Comparison of ENCODE assay signal across 26 cellular contexts in the genomic region with DNA sequence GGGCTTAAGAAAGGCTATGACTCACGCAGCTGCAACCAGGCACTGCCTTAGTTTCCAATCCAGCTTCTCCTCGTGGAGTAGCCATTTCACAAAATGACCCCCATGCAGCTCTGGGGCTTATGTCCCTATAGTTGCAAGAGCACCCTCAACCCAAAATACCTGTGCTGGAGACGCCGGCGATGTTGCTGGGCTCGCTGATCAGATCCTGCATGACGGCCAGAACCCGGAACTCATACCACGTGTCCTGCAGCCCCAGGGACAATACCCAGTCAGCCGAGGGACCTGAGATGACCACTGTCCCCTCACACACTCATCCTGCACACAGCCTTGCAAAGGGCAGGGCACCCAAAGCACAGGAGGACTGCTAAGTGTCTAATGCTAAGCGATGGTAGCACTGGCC.
"Had no signal": no experiment of that assay in that cellular context is flagged by ENCODE, and none has a peak within 500 bp of the region (broad histone marks: within the 10 kb centered on the region; RNA-seq: fewer than 3 reads in every experiment).

No MANE protein-coding gene starts in this region.

- H3K9me3 ChIP-seq: ovary, psoas muscle, right lobe of liver, sigmoid colon, stomach, thoracic aorta, thyroid gland, tibial nerve, upper lobe of left lung, vagina had no signal

- H3K9me3 Mint-ChIP-seq: nephron; neural progenitor cell; stimulated activated effector memory CD8-positive, alpha-beta T cell treated with anti-CD3 and anti-CD28 coated beads, Interleukin-12 subunit alpha, Interleukin-12 subunit beta, amount 100 ng/mL, for 72 hours; stimulated activated naive B cell treated with anti-CD40 and anti-IgM and Interleukin-4, amounts not matched to agents 10 μg/mL and 1 μg/mL and 100 μg/mL, for 72 hours; stimulated activated naive CD8-positive, alpha-beta T cell treated with anti-CD3 and anti-CD28 coated beads, Interleukin-15, Interleukin-2, amounts not matched to agents 100 ng/mL and 50 ng/mL, for 24 hours had no signal

- H3K27ac ChIP-seq: neural progenitor cell, ovary, parathyroid adenoma, psoas muscle, right lobe of liver, sigmoid colon, stomach, thoracic aorta, thyroid gland, tibial nerve, upper lobe of left lung, vagina had no signal

- H3K36me3 Mint-ChIP-seq: stimulated activated naive B cell treated with anti-CD40 and anti-IgM and Interleukin-4, amounts not matched to agents 10 μg/mL and 1 μg/mL and 100 μg/mL, for 72 hours had no signal

- H3K27me3 Mint-ChIP-seq: stimulated activated naive CD8-positive, alpha-beta T cell treated with anti-CD3 and anti-CD28 coated beads, Interleukin-15, Interleukin-2, amounts not matched to agents 100 ng/mL and 50 ng/mL, for 24 hours had no signal

- H3K4me3 ChIP-seq: neural progenitor cell, ovary, psoas muscle, right lobe of liver, sigmoid colon, stomach, thoracic aorta, thyroid gland, tibial nerve, upper lobe of left lung, vagina had no signal

- H3K27me3 ChIP-seq: neural progenitor cell, ovary, right lobe of liver, sigmoid colon, thyroid gland, tibial nerve, upper lobe of left lung, vagina had no signal

- H3K4me3 Mint-ChIP-seq: nephron; neural progenitor cell; stimulated activated effector memory CD8-positive, alpha-beta T cell treated with anti-CD3 and anti-CD28 coated beads, Interleukin-12 subunit alpha, Interleukin-12 subunit beta, amount 100 ng/mL, for 72 hours; stimulated activated naive B cell treated with anti-CD40 and anti-IgM and Interleukin-4, amounts not matched to agents 10 μg/mL and 1 μg/mL and 100 μg/mL, for 72 hours; stimulated activated naive CD8-positive, alpha-beta T cell treated with anti-CD3 and anti-CD28 coated beads, Interleukin-15, Interleukin-2, amounts not matched to agents 100 ng/mL and 50 ng/mL, for 24 hours had no signal

- H3K9ac ChIP-seq: neural progenitor cell, parathyroid adenoma had no signal

- H3K36me3 ChIP-seq: neural progenitor cell, ovary, right lobe of liver, upper lobe of left lung had no signal

- H3K27ac Mint-ChIP-seq: nephron; neural progenitor cell; progenitor cell of endocrine pancreas; stimulated activated effector memory CD8-positive, alpha-beta T cell treated with anti-CD3 and anti-CD28 coated beads, Interleukin-12 subunit alpha, Interleukin-12 subunit beta, amount 100 ng/mL, for 72 hours; stimulated activated naive B cell treated with anti-CD40 and anti-IgM and Interleukin-4, amounts not matched to agents 10 μg/mL and 1 μg/mL and 100 μg/mL, for 72 hours had no signal

- ATAC-seq: psoas muscle; right cardiac atrium; right lobe of liver; stimulated activated effector memory CD8-positive, alpha-beta T cell treated with anti-CD3 and anti-CD28 coated beads, Interleukin-12 subunit alpha, Interleukin-12 subunit beta, amount 100 ng/mL, for 72 hours; stimulated activated naive B cell treated with anti-CD40 and anti-IgM and Interleukin-4, amounts not matched to agents 10 μg/mL and 1 μg/mL and 100 μg/mL, for 72 hours had no signal

- H3K4me2 ChIP-seq: neural progenitor cell had no signal

- DNase-seq: occipital lobe; ovary; psoas muscle; right lobe of liver; sigmoid colon; small intestine; stimulated activated CD4-positive, alpha-beta T cell treated with anti-CD3 and anti-CD28 coated beads, Interleukin-15, amount 100 ng/mL, for 24 hours; stimulated activated CD4-positive, alpha-beta T cell treated with anti-CD3 and anti-CD28 coated beads, Interleukin-2, amount 100 ng/mL, for 24 hours; stimulated activated CD4-positive, alpha-beta T cell treated with anti-CD3 and anti-CD28 coated beads, Interleukin-2, amount 100 ng/mL, for 48 hours; stimulated activated CD4-positive, alpha-beta T cell treated with anti-CD3 and anti-CD28 coated beads, Interleukin-4, amount 100 ng/mL, for 24 hours; stimulated activated naive B cell treated with anti-CD40 and anti-IgM and Interleukin-4, amounts not matched to agents 10 μg/mL and 1 μg/mL and 100 μg/mL, for 72 hours; stimulated activated naive CD4-positive, alpha-beta T cell treated with Interleukin-2 at 50 U/mL for 16 hours; stomach; thyroid gland; trophoblast cell; upper lobe of left lung had no signal

- H3K4me1 ChIP-seq: neural progenitor cell, psoas muscle, right lobe of liver, thyroid gland had no signal
